34 cellular contexts compared by ENCODE assay signal in the genomic region with DNA sequence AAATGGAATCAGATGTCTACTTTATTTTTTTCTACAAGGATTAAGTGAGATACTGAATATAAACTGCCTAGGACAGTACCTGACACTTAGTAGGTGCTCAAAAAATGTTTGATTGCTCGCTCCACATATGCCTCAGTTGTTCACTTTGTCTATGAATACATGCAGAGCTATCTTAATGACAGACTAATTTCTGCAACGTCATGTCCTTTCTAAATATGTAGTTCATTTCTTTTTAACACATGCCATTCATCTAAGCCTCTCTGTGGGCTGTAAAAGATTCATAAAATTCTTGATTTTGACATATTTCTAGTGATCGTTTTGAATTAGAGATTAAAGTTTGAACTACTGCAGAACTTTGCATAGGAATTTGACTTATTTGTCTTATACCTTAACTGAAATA.
"Had no signal": no experiment of that assay in that cellular context is flagged by ENCODE, and none has a peak within 500 bp of the region (broad histone marks: within the 10 kb centered on the region; RNA-seq: fewer than 3 reads in every experiment).

No MANE protein-coding gene starts in this region.

- DNase-seq: activated effector memory CD4-positive, alpha-beta T cell treated with anti-CD3 and anti-CD28 coated beads, Interleukin-2, amount 50 U/mL, for 16 hours; activated effector memory CD4-positive, alpha-beta T cell treated with Interleukin-2 at 50 U/mL for 16 hours; activated gamma-delta T cell; activated gamma-delta T cell treated with Interleukin-2 at 50 U/mL for 16 hours; activated naive CD4-positive, alpha-beta T cell; activated naive CD4-positive, alpha-beta T cell treated with anti-CD3 and anti-CD28 coated beads for 36 hours; activated naive CD4-positive, alpha-beta T cell treated with anti-CD3 and anti-CD28 coated beads, Interleukin-2, amount 10 ng/mL, durations not matched to agents 7 days and 5 days; activated naive CD4-positive, alpha-beta T cell treated with anti-CD3 and anti-CD28 coated beads, Interleukin-2, amount 50 U/mL, for 16 hours; activated naive CD4-positive, alpha-beta T cell treated with Interleukin-2 at 50 U/mL for 16 hours; activated naive CD8-positive, alpha-beta T cell treated with anti-CD3 and anti-CD28 coated beads for 36 hours; activated naive CD8-positive, alpha-beta T cell treated with anti-CD3 and anti-CD28 coated beads, Interleukin-2, amount 10 ng/mL, durations not matched to agents 7 days and 5 days; activated naive CD8-positive, alpha-beta T cell treated with anti-CD3 and anti-CD28 coated beads, Interleukin-2, amount 50 U/mL, for 24 hours; activated T-cell treated with anti-CD3 and anti-CD28 coated beads, Interleukin-2, amount 50 U/mL, for 1 hour; activated T-cell treated with anti-CD3 and anti-CD28 coated beads, Interleukin-2, amount 50 U/mL, for 24 hours; activated T-cell treated with anti-CD3 and anti-CD28 coated beads, Interleukin-2, amount 50 U/mL, for 4 hours; activated T-cell treated with anti-CD3 and anti-CD28 coated beads, Interleukin-2, amount 50 U/mL, for 48 hours; activated T-cell treated with anti-CD3 and anti-CD28 coated beads, Interleukin-2, amount 50 U/mL, for 72 hours; adrenal gland; amniotic stem cell; amygdala; anterior cingulate cortex; aorta; body of pancreas; brain microvascular endothelial cell; caudate nucleus; central memory CD4-positive, alpha-beta T cell; cerebellar nuclear complex had no signal

- H3K4me3 ChIP-seq: adrenal gland, ascending aorta, body of pancreas, breast epithelium, cardiac muscle cell had no signal

- ATAC-seq: activated naive CD4-positive, alpha-beta T cell treated with anti-CD3 and anti-CD28 coated beads, Interleukin-2, amount 50 U/mL, for 72 hours; activated naive CD8-positive, alpha-beta T cell treated with anti-CD3 and anti-CD28 coated beads, Interleukin-2, amount 50 U/mL, for 24 hours; activated T-cell treated with anti-CD3 and anti-CD28 coated beads, Interleukin-2, amount 50 U/mL, for 4 hours; activated T-cell treated with anti-CD3 and anti-CD28 coated beads, Interleukin-2, amount 50 U/mL, for 72 hours; activated T-helper 17 cell treated with anti-CD3 and anti-CD28 coated beads, Interleukin-2, amount 50 U/mL, for 72 hours; body of pancreas had no signal

- FAIRE-seq: astrocyte, bronchial epithelial cell had no signal

- H3K36me3 ChIP-seq: adrenal gland, ascending aorta, brain microvascular endothelial cell, breast epithelium, cardiac muscle cell had no signal

- H3K27ac ChIP-seq: adrenal gland, ascending aorta, body of pancreas, brain microvascular endothelial cell, breast epithelium, cardiac muscle cell had no signal

- H3K9me3 ChIP-seq: adrenal gland, ascending aorta, body of pancreas had no signal

- H3K4me1 ChIP-seq: adrenal gland, ascending aorta, body of pancreas, breast epithelium had no signal

- H3K27me3 ChIP-seq: adrenal gland, ascending aorta, body of pancreas, brain microvascular endothelial cell, breast epithelium, cardiac muscle cell had no signal
